8 cellular contexts compared by ENCODE assay signal in genomic region chr1:34924759-34925555, GRCh38. TPM values are rescaled to one million over a fixed set of nuclear protein-coding genes. Genes with fewer than 3 reads are reported as not detected.
DNase-seq lines count a peak whose midpoint lies in the region; FAIRE-seq and TF ChIP-seq lines count a peak whose summit lies in the region.

No MANE protein-coding gene starts in this region.

- no peak overlapping the region for H3K9ac ChIP-seq in endothelial cell of umbilical vein (replicated peaks; ENCODE audit: extremely low read depth, insufficient read depth, low read length)

- H3K36me3 ChIP-seq in endothelial cell of umbilical vein (ENCODE audit: control insufficient read depth in 2 of 2, extremely low read depth in 1 of 2, insufficient read depth in 2 of 2, low read length in 2 of 2): no peaks in the 10 kb centered on the region

- POLR2A ChIA-PET in endothelial cell of umbilical vein (lab: Charles Lee): no interaction called here

- TF ChIP-seq CTCF in endothelial cell of umbilical vein (IDR thresholded peaks at IDR 0.05; ENCODE audit: extremely low read depth in 1 of 2, insufficient read depth in 1 of 2, low read depth in 1 of 2, low read length in 2 of 2): no peak
- TF ChIP-seq CTCF in nephron progenitor cell (IDR thresholded peaks at IDR 0.05): no peak

- peaks cover 27 to 29% of the 10 kb centered on the region in 2 experiments for H3K27me3 ChIP-seq in endothelial cell of umbilical vein (ENCODE audit: control insufficient read depth in 2 of 2, insufficient read depth in 2 of 2, low read length in 2 of 2)

- H3K4me1 ChIP-seq in endothelial cell of umbilical vein (ENCODE audit: control insufficient read depth, extremely low read depth, insufficient read depth, low read length): no peaks in the 10 kb centered on the region

- H3K27ac Mint-ChIP-seq in nephron progenitor cell: no peak overlapping the region

- no peaks in the 10 kb centered on the region for H3K9me3 ChIP-seq in endothelial cell of umbilical vein (replicated peaks; ENCODE audit: control insufficient read depth, insufficient read depth, low read length)

- no peak overlapping the region for H3K4me3 ChIP-seq in endothelial cell of umbilical vein (replicated peaks in 1 of 3; ENCODE audit: insufficient read depth in 1 of 3, low read depth in 1 of 3, low read length in 3 of 3)

- peak; percentile 81 for FAIRE-seq in endothelial cell of umbilical vein (lab: Jason Lieb, UNC)
- no peak for FAIRE-seq in urothelium cell line (lab: Jason Lieb, UNC)

- H4K20me1 ChIP-seq in endothelial cell of umbilical vein (replicated peaks; ENCODE audit: control insufficient read depth, extremely low read depth, insufficient read depth, low read length): no peaks in the 10 kb centered on the region

- no TSS peak for BruUV-seq in endothelial cell of umbilical vein (replicated peaks; lab: Mats Ljungman, UMichigan)

- H3K36me3 Mint-ChIP-seq in nephron progenitor cell (ENCODE audit: low read depth): no peaks in the 10 kb centered on the region

- CTCF ChIA-PET in endothelial cell of umbilical vein (lab: Charles Lee): no interaction called here

- intact Hi-C loops in endothelial cell of umbilical vein (cut with micrococcal nuclease): no loop called here

- no peaks in the 10 kb centered on the region for H3K9me3 Mint-ChIP-seq in nephron progenitor cell

- H3K4me3 Mint-ChIP-seq in nephron progenitor cell: no peak overlapping the region

- H2AFZ ChIP-seq in endothelial cell of umbilical vein (ENCODE audit: low read depth, low read length): no peak overlapping the region

- H3K27ac ChIP-seq in endothelial cell of umbilical vein (ENCODE audit: insufficient read depth, low read depth, low read length): no peak overlapping the region

- H3K4me1 Mint-ChIP-seq in nephron progenitor cell: peaks cover 12% of the 10 kb centered on the region

- no peak overlapping the region for H3K4me2 ChIP-seq in endothelial cell of umbilical vein (ENCODE audit: insufficient read depth, low read length)

- peaks cover 80% of the 10 kb centered on the region for H3K27me3 Mint-ChIP-seq in nephron progenitor cell (ENCODE audit: low read depth, poor library complexity)

- no peaks in the 10 kb centered on the region for H3K79me2 ChIP-seq in endothelial cell of umbilical vein (ENCODE audit: control insufficient read depth, insufficient read depth, low read length)

- no peak for TF ChIP-seq POLR2A in endothelial cell of umbilical vein (IDR thresholded peaks at IDR 0.05; ENCODE audit: low read depth, low read length)

- dilution Hi-C loops in endothelial cell of umbilical vein (cut with MboI; ENCODE audit: extremely low pct_ligation_motif_present, low sequenced_read_pairs): no loop called here

- no peaks in the 10 kb centered on the region for H3K9me1 ChIP-seq in endothelial cell of umbilical vein (replicated peaks; ENCODE audit: control insufficient read depth, extremely low read depth, insufficient read depth, low read length)

- DNase-seq in AG20443 (ENCODE audit: low spot score): peak; percentile 95
- DNase-seq in HuH-7.5 (ENCODE audit: low spot score): peak; percentile 89
- DNase-seq in activated CD4-positive, alpha-beta T cell treated with anti-CD3 and anti-CD28 coated beads, Interleukin-2, amount 50 U/mL, for 48 hours: peak; percentile 65 to 75
- peak; percentile 41 for DNase-seq in endothelial cell of umbilical vein (ENCODE audit: low read depth, low spot score)
- peak; percentile 96 for DNase-seq in nephron progenitor cell
- DNase-seq in urothelium cell line (ENCODE audit: low spot score): peak; percentile 88
- no peak for DNase-seq in NCI-H1092 (lab: John Stamatoyannopoulos, UW)
- no peak for DNase-seq in NCI-H510A treated with DMSO at 0.1 percent for 48 hours (lab: John Stamatoyannopoulos, UW)

TF ChIP-seq in endothelial cell of umbilical vein, 7 proteins besides CTCF, POLR2A, EP300 and RAD21:
- TF ChIP-seq MYC (IDR thresholded peaks at IDR 0.05; ENCODE audit: low read depth, low read length) (no peak), EZH2 (IDR thresholded peaks at IDR 0.05; ENCODE audit: borderline replicate concordance, low read depth, low read length, severe bottlenecking) (peak; percentile 59), JUN (IDR thresholded peaks at IDR 0.05; ENCODE audit: borderline replicate concordance, insufficient read depth, insufficient read length, low read depth) (no peak), FOS (IDR thresholded peaks at IDR 0.05; ENCODE audit: borderline replicate concordance, insufficient read depth, low read length) (no peak), MAX (IDR thresholded peaks at IDR 0.05; ENCODE audit: insufficient read depth, insufficient read length) (no peak), POLR2AphosphoS5 (IDR thresholded peaks at IDR 0.05; ENCODE audit: insufficient read depth, low read depth, low read length) (no peak), GATA2 (IDR thresholded peaks at IDR 0.05; ENCODE audit: insufficient read depth, insufficient read length, low read depth, low read length) (no peak)

RNA-seq across cellular contexts. Expression of gene DLGAP3, which starts 4.5 kb away (rescaled TPM):
- 0.12 and 0.20 TPM in 2 replicates for total RNA-seq in endothelial cell of umbilical vein
- polyA plus RNA-seq in endothelial cell of umbilical vein: 0.03 and 0.04 TPM in 2 replicates
- 0.03 TPM in 2 replicates for polyA plus RNA-seq in endothelial cell of umbilical vein (2011; cell fraction: cytosol; rRNA removed)
- 0.04 TPM in 1 of 2 replicates, not detected in the other for polyA plus RNA-seq in endothelial cell of umbilical vein (2011; cell fraction: nucleus; rRNA removed)
- polyA plus RNA-seq in endothelial cell of umbilical vein (2012): not detected in 2 replicates
- 0.08 TPM in 1 of 2 replicates, not detected in the other for polyA minus RNA-seq in endothelial cell of umbilical vein
- not detected for polyA minus RNA-seq in endothelial cell of umbilical vein (2011; cell fraction: cytosol; rRNA and poly(A)+ RNA removed)
- 0.10 TPM in 1 of 2 replicates, not detected in the other for polyA minus RNA-seq in endothelial cell of umbilical vein (2011; cell fraction: nucleus; rRNA and poly(A)+ RNA removed)

Comparison
In these comparisons a context has a peak if more than half of its experiments do, and no peak if none do; other contexts are left out.
1. DNase-seq: peak in AG20443 (single experiment), HuH-7.5 (single experiment), activated CD4-positive, alpha-beta T cell treated with anti-CD3 and anti-CD28 coated beads, Interleukin-2, amount 50 U/mL, for 48 hours (2 of 2), endothelial cell of umbilical vein (single experiment), nephron progenitor cell (single experiment) and urothelium cell line (single experiment); none in NCI-H1092 (single experiment) and NCI-H510A treated with DMSO at 0.1 percent for 48 hours (single experiment).